In the genomic region with DNA sequence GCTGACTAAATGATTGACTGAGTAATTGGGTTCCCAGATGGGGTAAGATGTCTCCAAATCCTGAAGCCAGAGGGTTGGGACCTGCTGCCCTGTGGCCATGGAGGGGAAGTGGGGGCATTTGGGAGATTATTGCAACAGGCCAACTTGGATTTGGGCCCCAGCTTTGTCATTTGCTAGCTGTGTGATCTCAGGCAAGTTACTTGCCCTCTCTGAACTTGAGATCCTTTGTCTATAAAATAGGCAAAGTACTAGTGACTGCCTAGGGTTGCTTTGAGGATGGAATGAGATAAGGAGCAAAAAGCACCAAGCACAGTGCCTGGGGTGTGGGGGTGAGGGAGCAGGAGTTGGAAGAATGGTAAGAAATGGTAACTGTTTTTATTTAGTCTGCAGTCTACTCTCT, we compare ENCODE assay signal across 28 cellular contexts.
"Had no signal": no experiment of that assay in that cellular context is flagged by ENCODE, and none has a peak within 500 bp of the region (broad histone marks: within the 10 kb centered on the region; RNA-seq: fewer than 3 reads in every experiment).

No MANE protein-coding gene starts in this region.

- H3K9me3 Mint-ChIP-seq: stimulated activated effector memory CD8-positive, alpha-beta T cell treated with anti-CD3 and anti-CD28 coated beads, Interleukin-12 subunit alpha, Interleukin-12 subunit beta, amount 100 ng/mL, for 72 hours; stimulated activated memory B cell treated with anti-CD40 and anti-IgM and Interleukin-4, amounts not matched to agents 10 μg/mL and 1 μg/mL and 100 μg/mL, for 72 hours; stimulated activated naive B cell treated with anti-CD40 and anti-IgM and Interleukin-4, amounts not matched to agents 10 μg/mL and 1 μg/mL and 100 μg/mL, for 72 hours; stimulated activated naive CD8-positive, alpha-beta T cell treated with anti-CD3 and anti-CD28 coated beads, Interleukin-15, amount 100 ng/mL, for 72 hours; stimulated activated naive CD8-positive, alpha-beta T cell treated with anti-CD3 and anti-CD28 coated beads, Interleukin-15, Interleukin-2, amounts not matched to agents 100 ng/mL and 50 ng/mL, for 24 hours; type B pancreatic cell had no signal

- H3K4me3 ChIP-seq: suprapubic skin, testis, thoracic aorta, thyroid gland, tibial artery, tibial nerve, transverse colon, upper lobe of left lung, upper lobe of right lung, uterus, vagina had no signal

- H3K36me3 ChIP-seq: suprapubic skin, thoracic aorta, thyroid gland, tibial artery, tibial nerve, transverse colon, upper lobe of left lung, upper lobe of right lung, uterus, vagina had no signal

- H3K27ac Mint-ChIP-seq: stimulated activated effector memory CD8-positive, alpha-beta T cell treated with anti-CD3 and anti-CD28 coated beads, Interleukin-12 subunit alpha, Interleukin-12 subunit beta, amount 100 ng/mL, for 72 hours; stimulated activated memory B cell treated with anti-CD40 and anti-IgM and Interleukin-4, amounts not matched to agents 10 μg/mL and 1 μg/mL and 100 μg/mL, for 72 hours; stimulated activated naive B cell treated with anti-CD40 and anti-IgM and Interleukin-4, amounts not matched to agents 10 μg/mL and 1 μg/mL and 100 μg/mL, for 72 hours; stimulated activated naive CD8-positive, alpha-beta T cell treated with anti-CD3 and anti-CD28 coated beads, Interleukin-15, amount 100 ng/mL, for 72 hours; stimulated activated naive CD8-positive, alpha-beta T cell treated with anti-CD3 and anti-CD28 coated beads, Interleukin-15, Interleukin-2, amounts not matched to agents 100 ng/mL and 50 ng/mL, for 24 hours; type B pancreatic cell had no signal

- H3K4me1 Mint-ChIP-seq: stimulated activated effector memory CD8-positive, alpha-beta T cell treated with anti-CD3 and anti-CD28 coated beads, Interleukin-12 subunit alpha, Interleukin-12 subunit beta, amount 100 ng/mL, for 72 hours; stimulated activated memory B cell treated with anti-CD40 and anti-IgM and Interleukin-4, amounts not matched to agents 10 μg/mL and 1 μg/mL and 100 μg/mL, for 72 hours; stimulated activated naive CD8-positive, alpha-beta T cell treated with anti-CD3 and anti-CD28 coated beads, Interleukin-15, amount 100 ng/mL, for 72 hours had no signal

- H3K4me3 Mint-ChIP-seq: stimulated activated effector memory CD8-positive, alpha-beta T cell treated with anti-CD3 and anti-CD28 coated beads, Interleukin-12 subunit alpha, Interleukin-12 subunit beta, amount 100 ng/mL, for 72 hours; stimulated activated memory B cell treated with anti-CD40 and anti-IgM and Interleukin-4, amounts not matched to agents 10 μg/mL and 1 μg/mL and 100 μg/mL, for 72 hours; stimulated activated naive B cell treated with anti-CD40 and anti-IgM and Interleukin-4, amounts not matched to agents 10 μg/mL and 1 μg/mL and 100 μg/mL, for 72 hours; stimulated activated naive CD8-positive, alpha-beta T cell treated with anti-CD3 and anti-CD28 coated beads, Interleukin-15, amount 100 ng/mL, for 72 hours; stimulated activated naive CD8-positive, alpha-beta T cell treated with anti-CD3 and anti-CD28 coated beads, Interleukin-15, Interleukin-2, amounts not matched to agents 100 ng/mL and 50 ng/mL, for 24 hours; type B pancreatic cell had no signal

- H3K9me3 ChIP-seq: suprapubic skin, testis, thoracic aorta, thyroid gland, tibial artery, tibial nerve, transverse colon, upper lobe of left lung, upper lobe of right lung, uterus, vagina had no signal

- H3K4me1 ChIP-seq: upper lobe of right lung, uterus had no signal

- FAIRE-seq: urothelium cell line had no signal

- H3K36me3 Mint-ChIP-seq: stimulated activated effector memory CD8-positive, alpha-beta T cell treated with anti-CD3 and anti-CD28 coated beads, Interleukin-12 subunit alpha, Interleukin-12 subunit beta, amount 100 ng/mL, for 72 hours; stimulated activated memory B cell treated with anti-CD40 and anti-IgM and Interleukin-4, amounts not matched to agents 10 μg/mL and 1 μg/mL and 100 μg/mL, for 72 hours; stimulated activated naive B cell treated with anti-CD40 and anti-IgM and Interleukin-4, amounts not matched to agents 10 μg/mL and 1 μg/mL and 100 μg/mL, for 72 hours; type B pancreatic cell had no signal

- ATAC-seq: stimulated activated effector memory CD8-positive, alpha-beta T cell treated with anti-CD3 and anti-CD28 coated beads, Interleukin-12 subunit alpha, Interleukin-12 subunit beta, amount 100 ng/mL, for 72 hours; stimulated activated memory B cell treated with anti-CD40 and anti-IgM and Interleukin-4, amounts not matched to agents 10 μg/mL and 1 μg/mL and 100 μg/mL, for 72 hours; stimulated activated naive B cell treated with anti-CD40 and anti-IgM and Interleukin-4, amounts not matched to agents 10 μg/mL and 1 μg/mL and 100 μg/mL, for 72 hours; stimulated activated naive CD8-positive, alpha-beta T cell treated with anti-CD3 and anti-CD28 coated beads, Interleukin-15, amount 100 ng/mL, for 72 hours; stimulated activated naive CD8-positive, alpha-beta T cell treated with anti-CD3 and anti-CD28 coated beads, Interleukin-15, Interleukin-2, amounts not matched to agents 100 U/mL and 50 U/mL, for 24 hours; upper lobe of right lung had no signal

- H3K27ac ChIP-seq: suprapubic skin, testis, thoracic aorta, thyroid gland, tibial artery, tibial nerve, transverse colon, upper lobe of left lung, upper lobe of right lung, uterus, vagina had no signal

- DNase-seq: stimulated activated CD4-positive, alpha-beta T cell treated with anti-CD3 and anti-CD28 coated beads, Interleukin-2, amount 100 ng/mL, for 48 hours; stimulated activated CD4-positive, alpha-beta T cell treated with anti-CD3 and anti-CD28 coated beads, Interleukin-4, amount 100 ng/mL, for 1 hour; stimulated activated CD4-positive, alpha-beta T cell treated with anti-CD3 and anti-CD28 coated beads, Interleukin-4, amount 100 ng/mL, for 24 hours; stimulated activated CD4-positive, alpha-beta T cell treated with anti-CD3 and anti-CD28 coated beads, Interleukin-4, amount 100 ng/mL, for 4 hours; stimulated activated CD8-positive, alpha-beta memory T cell treated with anti-CD3 and anti-CD28 coated beads, Interleukin-4, amount 100 ng/mL, for 48 hours; stimulated activated naive B cell treated with anti-CD40 and anti-IgM and Interleukin-4, amounts not matched to agents 10 μg/mL and 1 μg/mL and 100 μg/mL, for 72 hours; stimulated activated naive CD4-positive, alpha-beta T cell; stimulated activated naive CD4-positive, alpha-beta T cell treated with Interleukin-2 at 50 U/mL for 16 hours; stimulated activated naive CD8-positive, alpha-beta T cell treated with anti-CD3 and anti-CD28 coated beads, Interleukin-15, amount 100 ng/mL, for 72 hours; stimulated activated naive CD8-positive, alpha-beta T cell treated with anti-CD3 and anti-CD28 coated beads, Interleukin-15, Interleukin-2, amounts not matched to agents 100 U/mL and 50 U/mL, for 24 hours; substantia nigra; testis; thyroid gland; tibial artery; transverse colon; trophoblast cell; upper lobe of left lung; upper lobe of right lung; uterus had no signal

- H3K27me3 ChIP-seq: testis, thyroid gland, uterus, vagina had no signal
